Comparison of ENCODE assay signal across 15 cellular contexts in genomic region chr20:19816386-19816785, GRCh38. TPM values are rescaled to one million over a fixed set of nuclear protein-coding genes. Genes with fewer than 3 reads are reported as not detected.
DNase-seq lines count a peak whose midpoint lies in the region; ATAC-seq and TF ChIP-seq lines count a peak whose summit lies in the region.
"Had no signal": no experiment of that assay in that cellular context is flagged by ENCODE, and none has a peak within 500 bp of the region (broad histone marks: within the 10 kb centered on the region; RNA-seq: fewer than 3 reads in every experiment).

No MANE protein-coding gene starts in this region.

- 0 out of 2 replicates have a peak, but pooled peaks cover 5% of the 10 kb centered on the region for H3K36me3 ChIP-seq in ACC112 (ENCODE audit: insufficient read depth, low read length)
- no peaks in the 10 kb centered on the region for H3K36me3 ChIP-seq in KMS-11 (ENCODE audit: insufficient read depth)
- H3K36me3 ChIP-seq in colonic mucosa: no peaks in the 10 kb centered on the region

- peaks cover 75% of the 10 kb centered on the region for H3K4me1 ChIP-seq in ACC112 (ENCODE audit: control insufficient read depth, insufficient read depth, low read length, unreplicated experiment)
- peaks cover 70% of the 10 kb centered on the region for H3K4me1 ChIP-seq in KMS-11 (ENCODE audit: low read depth, poor library complexity, severe bottlenecking)
- no peaks in the 10 kb centered on the region for H3K4me1 ChIP-seq in colonic mucosa

- no peak overlapping the region for H2AFZ ChIP-seq in ACC112 (ENCODE audit: low read length, unreplicated experiment)
- no peak overlapping the region for H2AFZ ChIP-seq in KMS-11 (ENCODE audit: low read depth)

- in situ Hi-C loops in ACHN (cut with HindIII; ENCODE audit: low pct_ligation_motif_present, low pct_unique_long_range_greater_than_20kb, low sequenced_read_pairs): no loop called here

- DNase-seq in choroid plexus epithelial cell (ENCODE audit: low read depth) (peak; percentile 65), colonic mucosa (no peak), ACHN (no peak), nucleus accumbens (lab: John Stamatoyannopoulos, UW) (no peak)
- no peak for DNase-seq in activated naive CD4-positive, alpha-beta T cell treated with anti-CD3 and anti-CD28 coated beads, Interleukin-2, amount 50 U/mL, for 72 hours (ENCODE audit: low spot score in 2 of 2)
- DNase-seq: activated CD4-positive, alpha-beta T cell treated with anti-CD3 and anti-CD28 coated beads for 4 hours; activated naive CD4-positive, alpha-beta T cell treated with anti-CD3 and anti-CD28 coated beads for 36 hours; NCI-H146; NCI-H345; stimulated activated naive B cell treated with anti-CD40 and anti-IgM and Interleukin-4, amounts not matched to agents 10 μg/mL and 1 μg/mL and 100 μg/mL, for 72 hours had no signal

- H3K27me3 ChIP-seq in ACC112 (ENCODE audit: insufficient read depth, low read length): no peaks in the 10 kb centered on the region
- no peaks in the 10 kb centered on the region for H3K27me3 ChIP-seq in KMS-11 (ENCODE audit: insufficient read depth, low read depth)
- no peaks in the 10 kb centered on the region for H3K27me3 ChIP-seq in colonic mucosa
- H3K27me3 ChIP-seq: gastroesophageal sphincter had no signal

- H3K4me3 ChIP-seq in ACC112 (ENCODE audit: low read depth, low read length) (peak overlapping the region; percentile 43; the same call in 1 of the 2 replicates), KMS-11 (IDR thresholded peaks at IDR 0.05; ENCODE audit: insufficient read depth, low read depth, low read length) (no peak overlapping the region), choroid plexus epithelial cell (ENCODE audit: low read depth, low read length) (no peak overlapping the region), colonic mucosa (no peak overlapping the region)
- H3K4me3 ChIP-seq: gastroesophageal sphincter, skin epidermis had no signal

- H3K9me3 ChIP-seq in colonic mucosa: no peaks in the 10 kb centered on the region
- H3K9me3 ChIP-seq: gastroesophageal sphincter had no signal

- H3K9me3 Mint-ChIP-seq in nephron: peaks cover 3% of the 10 kb centered on the region
- H3K9me3 Mint-ChIP-seq in activated naive CD4-positive, alpha-beta T cell treated with anti-CD3 and anti-CD28 coated beads, Interleukin-2, amount 50 U/mL, for 72 hours: peaks cover 0 to 5% of the 10 kb centered on the region in 2 donors

- peak overlapping the region in 2 of 3 experiments; percentile 87 to 88 for H3K27ac Mint-ChIP-seq in nephron
- H3K27ac Mint-ChIP-seq in activated naive CD4-positive, alpha-beta T cell treated with anti-CD3 and anti-CD28 coated beads, Interleukin-2, amount 50 U/mL, for 72 hours: no peak overlapping the region
- H3K27ac Mint-ChIP-seq: activated naive CD4-positive, alpha-beta T cell treated with anti-CD3 and anti-CD28 coated beads for 36 hours; stimulated activated naive B cell treated with anti-CD40 and anti-IgM and Interleukin-4, amounts not matched to agents 10 μg/mL and 1 μg/mL and 100 μg/mL, for 72 hours had no signal

- peaks cover 19% of the 10 kb centered on the region for H3K4me1 Mint-ChIP-seq in nephron

- H3K36me3 Mint-ChIP-seq in nephron (ENCODE audit: low read depth): peaks cover 46% of the 10 kb centered on the region
- no peaks in the 10 kb centered on the region for H3K36me3 Mint-ChIP-seq in activated naive CD4-positive, alpha-beta T cell treated with anti-CD3 and anti-CD28 coated beads, Interleukin-2, amount 50 U/mL, for 72 hours
- H3K36me3 Mint-ChIP-seq: stimulated activated naive B cell treated with anti-CD40 and anti-IgM and Interleukin-4, amounts not matched to agents 10 μg/mL and 1 μg/mL and 100 μg/mL, for 72 hours had no signal

- TF ChIP-seq CTCF in KMS-11 (conservative IDR thresholded peaks at IDR 0.05; ENCODE audit: low read depth, low read length) (no peak), choroid plexus epithelial cell (conservative IDR thresholded peaks at IDR 0.05; ENCODE audit: low read depth, low read length) (no peak), nephron (IDR thresholded peaks at IDR 0.05; ENCODE audit: unreplicated experiment in 3 of 3) (no peak), colonic mucosa (IDR thresholded peaks at IDR 0.05) (no peak)

- peak overlapping the region; percentile 87 for H3K4me2 ChIP-seq in KMS-11

- no peak for ATAC-seq in activated naive CD4-positive, alpha-beta T cell treated with anti-CD3 and anti-CD28 coated beads, Interleukin-2, amount 50 U/mL, for 72 hours

- no peak overlapping the region for H3K4me3 Mint-ChIP-seq in nephron
- H3K4me3 Mint-ChIP-seq: activated naive CD4-positive, alpha-beta T cell treated with anti-CD3 and anti-CD28 coated beads for 36 hours had no signal

- H3K9ac ChIP-seq in KMS-11 (peak overlapping the region; percentile 38; the same call in 1 of the 2 replicates), colonic mucosa (ENCODE audit: low read depth in 2 of 2, low read length in 2 of 2) (no peak overlapping the region)

- H3K79me2 ChIP-seq in ACC112 (ENCODE audit: control insufficient read depth, insufficient read depth, low read length, unreplicated experiment): no peaks in the 10 kb centered on the region
- H3K79me2 ChIP-seq in KMS-11 (ENCODE audit: insufficient read depth, low read depth): no peaks in the 10 kb centered on the region

- no peaks in the 10 kb centered on the region for H3K27me3 Mint-ChIP-seq in nephron (ENCODE audit: low read depth)
- H3K27me3 Mint-ChIP-seq: stimulated activated naive B cell treated with anti-CD40 and anti-IgM and Interleukin-4, amounts not matched to agents 10 μg/mL and 1 μg/mL and 100 μg/mL, for 72 hours had no signal

- intact Hi-C loops in colonic mucosa (cut with DNase I): no loop called here

- H4K20me1 ChIP-seq in KMS-11 (ENCODE audit: insufficient read depth): no peaks in the 10 kb centered on the region

- H3K27ac ChIP-seq in ACC112 (ENCODE audit: low read depth, low read length) (peak overlapping the region; percentile 100), KMS-11 (peak overlapping the region; percentile 74; the same call in 1 of the 2 replicates), colonic mucosa (no peak overlapping the region)

RNA-seq across cellular contexts. Expression of gene RIN2, which starts 58.3 kb away (rescaled TPM):
- 100 to 1,000 TPM in 1 of 2 donors, 10 to 100 TPM in 1; 82.0 to 105 TPM for total RNA-seq in colonic mucosa
- not detected for total RNA-seq in activated naive CD4-positive, alpha-beta T cell treated with anti-CD3 and anti-CD28 coated beads, Interleukin-2, amount 50 U/mL, for 72 hours
- total RNA-seq: activated naive CD4-positive, alpha-beta T cell treated with anti-CD3 and anti-CD28 coated beads for 36 hours had no signal

Comparison
In these comparisons a context has a peak if more than half of its experiments do, and no peak if none do; other contexts are left out.
1. H3K27ac Mint-ChIP-seq: peak in nephron (2 of 3); none in activated naive CD4-positive, alpha-beta T cell treated with anti-CD3 and anti-CD28 coated beads, Interleukin-2, amount 50 U/mL, for 72 hours (0 of 2).
2. RNA of gene RIN2, which starts 58.3 kb away (total RNA-seq): 82.0 to 105 TPM in colonic mucosa; not detected in activated naive CD4-positive, alpha-beta T cell treated with anti-CD3 and anti-CD28 coated beads, Interleukin-2, amount 50 U/mL, for 72 hours; every median in the first group is over 10 times any median in the second.